In genomic region chr10:14837003-14837755, GRCh38 we compare ENCODE assay signal across 1 cellular context.
TF ChIP-seq lines count a peak whose summit lies in the region.

No MANE protein-coding gene starts in this region.

TF ChIP-seq in HepG2, 621 proteins besides CTCF, POLR2A, EP300 and RAD21:
- peak; percentile 62; the same call in 1 of the 2 replicates for TF ChIP-seq ZNF598 (CRISPR knock-in tag; IDR thresholded peaks at IDR 0.05; ENCODE audit: borderline replicate concordance)
- TF ChIP-seq ARID3A (IDR thresholded peaks at IDR 0.05; ENCODE audit: low read depth, low read length) = 0 out of 2 replicates have a peak, but pooled peaks have one; percentile 7
- 0 out of 2 replicates have a peak, but pooled peaks have one; percentile 71 for TF ChIP-seq TRAFD1 (CRISPR knock-in tag; IDR thresholded peaks at IDR 0.05; ENCODE audit: borderline replicate concordance)
- TF ChIP-seq TEAD3 (CRISPR knock-in tag; optimal IDR thresholded peaks at IDR 0.05; ENCODE audit: borderline replicate concordance) = peak; percentile 23
- TF ChIP-seq SRY (CRISPR knock-in tag; IDR thresholded peaks at IDR 0.05) = no peak
- 0 out of 2 replicates have a peak, but pooled peaks have one; percentile 13 for TF ChIP-seq KLF9 (CRISPR knock-in tag; IDR thresholded peaks at IDR 0.05; ENCODE audit: low read depth)
- TF ChIP-seq ZNF484 (CRISPR knock-in tag; IDR thresholded peaks at IDR 0.05; ENCODE audit: borderline replicate concordance, low read depth) = no peak
- no peak for TF ChIP-seq ZNF292 (CRISPR knock-in tag; IDR thresholded peaks at IDR 0.05; ENCODE audit: borderline replicate concordance, low read depth)
- 0 out of 2 replicates have a peak, but pooled peaks have one; percentile 18 for TF ChIP-seq NCOA1 (CRISPR knock-in tag; IDR thresholded peaks at IDR 0.05)
- TF ChIP-seq KDM5A (IDR thresholded peaks at IDR 0.05; ENCODE audit: borderline replicate concordance, low read length) = no peak
- TF ChIP-seq ZNF44 (CRISPR knock-in tag; IDR thresholded peaks at IDR 0.05) = 0 out of 2 replicates have a peak, but pooled peaks have one; percentile 5
- TF ChIP-seq NR2F2 (IDR thresholded peaks at IDR 0.05; ENCODE audit: borderline replicate concordance, low read depth) = 0 out of 2 replicates have a peak, but pooled peaks have one; percentile 1
- no peak for TF ChIP-seq CHCHD3 (CRISPR knock-in tag; IDR thresholded peaks at IDR 0.05)
